ENCODE assay signal across 13 cellular contexts in the genomic region with DNA sequence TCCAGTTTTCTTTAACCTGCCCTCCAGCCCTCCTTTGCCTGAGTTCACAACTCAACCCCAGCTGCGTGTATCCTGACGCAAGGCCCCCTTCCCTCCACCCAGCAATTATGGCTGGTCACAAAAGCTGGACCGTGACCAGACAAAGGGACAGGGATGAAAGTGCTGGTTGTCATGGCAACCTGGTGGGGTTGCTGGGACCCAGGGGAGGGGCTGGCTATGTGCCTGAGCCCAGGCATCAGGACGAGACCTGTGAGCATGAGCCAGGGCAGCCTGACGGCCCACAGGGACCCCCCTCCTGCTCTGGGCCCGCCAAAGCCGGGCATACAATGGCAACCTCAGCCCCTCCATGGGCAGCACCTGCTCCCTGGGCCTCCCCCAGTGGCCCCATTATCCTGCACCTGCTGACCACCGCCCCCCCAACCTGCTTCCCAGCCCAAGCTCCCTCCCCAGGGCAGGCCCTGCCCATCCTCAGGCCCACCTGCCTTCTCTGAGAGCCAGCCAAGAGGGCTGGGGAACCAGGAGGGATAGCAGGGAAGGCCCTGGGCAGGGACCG. TPM values are rescaled to one million over a fixed set of nuclear protein-coding genes. Genes with fewer than 3 reads are reported as not detected.
A peak's percentile ranks its signal among the peaks of the same experiment; 100 is the strongest.
DNase-seq lines count a peak whose midpoint lies in the region; TF ChIP-seq lines count a peak whose summit lies in the region.
"Had no signal": no experiment of that assay in that cellular context is flagged by ENCODE, and none has a peak within 500 bp of the region (broad histone marks: within the 10 kb centered on the region; RNA-seq: fewer than 3 reads in every experiment).

No MANE protein-coding gene starts in this region.

- peaks cover 0 to 10% (median 0%) of the 10 kb centered on the region in 3 donors for H3K27me3 Mint-ChIP-seq in immature natural killer cell (ENCODE audit: low read depth in 3 of 3)
- H3K27me3 Mint-ChIP-seq in CD4-positive, alpha-beta memory T cell: no peaks in the 10 kb centered on the region
- H3K27me3 Mint-ChIP-seq: activated CD4-positive, alpha-beta T cell treated with anti-CD3 and anti-CD28 coated beads, Interleukin-2, amount 10 ng/mL, durations not matched to agents 7 days and 5 days; naive thymus-derived CD4-positive, alpha-beta T cell had no signal

- H3K27ac Mint-ChIP-seq in immature natural killer cell: peak overlapping the region; percentile 91 to 96 (median 94)
- H3K27ac Mint-ChIP-seq in CD4-positive, alpha-beta memory T cell: peak overlapping the region in 2 of 7 donors; percentile 29 to 58
- H3K27ac Mint-ChIP-seq: activated CD4-positive, alpha-beta T cell treated with anti-CD3 and anti-CD28 coated beads, Interleukin-2, amount 10 ng/mL, durations not matched to agents 7 days and 5 days had no signal

- H3K36me3 Mint-ChIP-seq in immature natural killer cell: peaks cover 0 to 4% (median 0%) of the 10 kb centered on the region in 3 donors
- peaks cover 3 to 11% of the 10 kb centered on the region in 2 donors for H3K36me3 Mint-ChIP-seq in CD4-positive, alpha-beta memory T cell

- peaks cover 51 to 55% of the 10 kb centered on the region in 2 donors for H3K4me1 Mint-ChIP-seq in immature natural killer cell
- peaks cover 6 to 42% (median 17%) of the 10 kb centered on the region in 4 donors for H3K4me1 Mint-ChIP-seq in CD4-positive, alpha-beta memory T cell

- H3K4me3 ChIP-seq in CD4-positive, alpha-beta memory T cell (ENCODE audit: low read length in 2 of 2): no peak overlapping the region
- no peak overlapping the region for H3K4me3 ChIP-seq in A673 (ENCODE audit: low read depth, low read length, poor library complexity, severe bottlenecking)
- H3K4me3 ChIP-seq: lower lobe of right lung had no signal

- TF ChIP-seq CTCF in A673 (conservative IDR thresholded peaks at IDR 0.05; ENCODE audit: low read depth, low read length): no peak

- peak; percentile 92 for DNase-seq in COR-L47 (lab: John Stamatoyannopoulos, UW)
- DNase-seq in NCI-H1417 (lab: John Stamatoyannopoulos, UW): peak in 2 of 3 experiments; percentile 92 to 98
- peak; percentile 91 for DNase-seq in SK-N-DZ (ENCODE audit: low spot score)
- DNase-seq in immature natural killer cell: no peak
- DNase-seq in CD4-positive, alpha-beta memory T cell: no peak
- DNase-seq in activated CD4-positive, alpha-beta T cell treated with anti-CD3 and anti-CD28 coated beads, Interleukin-2, amount 50 U/mL, for 1 hour: no peak
- DNase-seq in GDM1 (lab: John Stamatoyannopoulos, UW): no peak
- no peak for DNase-seq in A673 (ENCODE audit: low spot score)
- DNase-seq: activated CD4-positive, alpha-beta T cell treated with anti-CD3 and anti-CD28 coated beads, Interleukin-2, amount 10 ng/mL, durations not matched to agents 7 days and 5 days; AML-193; lower lobe of right lung; OCI-M1 had no signal

- no TSS peak for BruUV-seq in A673 (replicated peaks; lab: Mats Ljungman, UMichigan)

- CTCF ChIA-PET in CD4-positive, alpha-beta memory T cell (lab: Charles Lee; ENCODE audit: partially characterized antibody): no interaction called here
- CTCF ChIA-PET in A673 (lab: Charles Lee): no interaction called here

- no peaks in the 10 kb centered on the region for H3K36me3 ChIP-seq in CD4-positive, alpha-beta memory T cell (ENCODE audit: insufficient read depth, low read length)
- H3K36me3 ChIP-seq in A673 (ENCODE audit: insufficient read depth, low read length, poor library complexity, severe bottlenecking): no peaks in the 10 kb centered on the region

- peaks cover 10% of the 10 kb centered on the region for H3K4me1 ChIP-seq in CD4-positive, alpha-beta memory T cell (ENCODE audit: insufficient read depth, low read length)
- H3K4me1 ChIP-seq in A673 (ENCODE audit: insufficient read depth, low read length, poor library complexity, severe bottlenecking): no peaks in the 10 kb centered on the region

- no peak overlapping the region for H3K4me3 Mint-ChIP-seq in immature natural killer cell
- H3K4me3 Mint-ChIP-seq in CD4-positive, alpha-beta memory T cell: no peak overlapping the region
- H3K4me3 Mint-ChIP-seq: activated CD4-positive, alpha-beta T cell treated with anti-CD3 and anti-CD28 coated beads, Interleukin-2, amount 10 ng/mL, durations not matched to agents 7 days and 5 days; naive thymus-derived CD4-positive, alpha-beta T cell had no signal

- intact Hi-C loops in CD4-positive, alpha-beta memory T cell (cut with micrococcal nuclease): no loop called here
- intact Hi-C loops in A673 (cut with micrococcal nuclease; ENCODE audit: unreplicated experiment): no loop called here

- H3K27me3 ChIP-seq in CD4-positive, alpha-beta memory T cell (ENCODE audit: insufficient read depth, low read length): no peaks in the 10 kb centered on the region
- H3K27me3 ChIP-seq in A673 (replicated peaks; ENCODE audit: insufficient read depth, low read depth, low read length, poor library complexity): no peaks in the 10 kb centered on the region

- H3K27ac ChIP-seq in CD4-positive, alpha-beta memory T cell (ENCODE audit: low read depth, low read length): no peak overlapping the region
- no peak overlapping the region for H3K27ac ChIP-seq in A673 (ENCODE audit: low read depth, low read length, poor library complexity, severe bottlenecking)
- H3K27ac ChIP-seq: lower lobe of right lung had no signal

- H3K9me3 ChIP-seq in CD4-positive, alpha-beta memory T cell (ENCODE audit: control insufficient read depth in 1 of 2, low read length in 2 of 2): no peaks in the 10 kb centered on the region
- no peaks in the 10 kb centered on the region for H3K9me3 ChIP-seq in A673 (ENCODE audit: low read depth, low read length, poor library complexity, severe bottlenecking)
- H3K9me3 ChIP-seq: lower lobe of right lung had no signal

- POLR2A ChIA-PET in CD4-positive, alpha-beta memory T cell (lab: Charles Lee; ENCODE audit: partially characterized antibody): no interaction called here
- POLR2A ChIA-PET in A673 (lab: Charles Lee; ENCODE audit: low non-redundant PET): no interaction called here

- H3K9me3 Mint-ChIP-seq in immature natural killer cell: no peaks in the 10 kb centered on the region
- no peaks in the 10 kb centered on the region for H3K9me3 Mint-ChIP-seq in CD4-positive, alpha-beta memory T cell
- H3K9me3 Mint-ChIP-seq: activated CD4-positive, alpha-beta T cell treated with anti-CD3 and anti-CD28 coated beads, Interleukin-2, amount 10 ng/mL, durations not matched to agents 7 days and 5 days; naive thymus-derived CD4-positive, alpha-beta T cell had no signal

RNA-seq across cellular contexts. Expression of a gene that starts 4.5 kb away (rescaled TPM):
- polyA plus RNA-seq in SK-N-DZ (2014; cell fraction: cytosol; rRNA removed): 0.06 and 0.09 TPM in 2 replicates
- polyA plus RNA-seq in SK-N-DZ (2014; cell fraction: nucleus; rRNA removed): 0.20 and 0.38 TPM in 2 replicates
- polyA plus RNA-seq in immature natural killer cell: 1 to 10 TPM in 1 of 3 donors, under 1 TPM in 2; 0.31 to 1.8 (median 0.73) TPM
- total RNA-seq in CD4-positive, alpha-beta memory T cell: 10 to 100 TPM; 45.1 to 49.8 TPM
- polyA plus RNA-seq in CD4-positive, alpha-beta memory T cell: 1 to 10 TPM in 1 of 2 donors, under 1 TPM in 1; 0.02 to 1.2 TPM
- 1.3 and 1.8 TPM in 2 replicates for total RNA-seq in A673 (2021)

RNA-seq across cellular contexts. Expression of a gene that starts 24.0 kb away (rescaled TPM):
- polyA plus RNA-seq in SK-N-DZ (2014; cell fraction: cytosol; rRNA removed): 12.7 and 13.0 TPM in 2 replicates
- polyA plus RNA-seq in SK-N-DZ (2014; cell fraction: nucleus; rRNA removed): 47.1 and 53.7 TPM in 2 replicates
- 10 to 100 TPM in 2 of 3 donors, 1 to 10 TPM in 1; 8.2 to 14.5 (median 12.1) TPM for polyA plus RNA-seq in immature natural killer cell
- 10 to 100 TPM; 29.4 to 35.1 TPM for total RNA-seq in CD4-positive, alpha-beta memory T cell
- polyA plus RNA-seq in CD4-positive, alpha-beta memory T cell: 1 to 10 TPM; 4.9 to 9.7 TPM
- 4.3 and 5.1 TPM in 2 replicates for total RNA-seq in A673 (2021)

RNA-seq across cellular contexts. Expression of a gene that starts 33.2 kb away (rescaled TPM):
- 46.6 and 56.3 TPM in 2 replicates for polyA plus RNA-seq in SK-N-DZ (2014; cell fraction: cytosol; rRNA removed)
- 12.7 and 13.4 TPM in 2 replicates for polyA plus RNA-seq in SK-N-DZ (2014; cell fraction: nucleus; rRNA removed)
- polyA plus RNA-seq in immature natural killer cell: 10 to 100 TPM; 76.9 to 99.5 (median 81.5) TPM
- total RNA-seq in CD4-positive, alpha-beta memory T cell: 100 to 1,000 TPM; 149 to 150 TPM
- 100 to 1,000 TPM in 1 of 2 donors, 10 to 100 TPM in 1; 62.3 to 143 TPM for polyA plus RNA-seq in CD4-positive, alpha-beta memory T cell
- 50.1 and 54.3 TPM in 2 replicates for total RNA-seq in A673 (2021)

Comparison
In these comparisons a context has a peak if more than half of its experiments do, and no peak if none do; other contexts are left out.
1. DNase-seq: peak in COR-L47 (single experiment), NCI-H1417 (2 of 3) and SK-N-DZ (single experiment); none in immature natural killer cell (0 of 3), CD4-positive, alpha-beta memory T cell (0 of 5), activated CD4-positive, alpha-beta T cell treated with anti-CD3 and anti-CD28 coated beads, Interleukin-2, amount 50 U/mL, for 1 hour (single experiment), GDM1 (single experiment) and A673 (single experiment).
2. RNA of a gene that starts 4.5 kb away (total RNA-seq): 45.1 to 49.8 TPM in CD4-positive, alpha-beta memory T cell; 1.3 to 1.8 TPM in A673; every median in the first group is over 10 times any median in the second.